Comparison of ENCODE assay signal across 13 cellular contexts in the genomic region with DNA sequence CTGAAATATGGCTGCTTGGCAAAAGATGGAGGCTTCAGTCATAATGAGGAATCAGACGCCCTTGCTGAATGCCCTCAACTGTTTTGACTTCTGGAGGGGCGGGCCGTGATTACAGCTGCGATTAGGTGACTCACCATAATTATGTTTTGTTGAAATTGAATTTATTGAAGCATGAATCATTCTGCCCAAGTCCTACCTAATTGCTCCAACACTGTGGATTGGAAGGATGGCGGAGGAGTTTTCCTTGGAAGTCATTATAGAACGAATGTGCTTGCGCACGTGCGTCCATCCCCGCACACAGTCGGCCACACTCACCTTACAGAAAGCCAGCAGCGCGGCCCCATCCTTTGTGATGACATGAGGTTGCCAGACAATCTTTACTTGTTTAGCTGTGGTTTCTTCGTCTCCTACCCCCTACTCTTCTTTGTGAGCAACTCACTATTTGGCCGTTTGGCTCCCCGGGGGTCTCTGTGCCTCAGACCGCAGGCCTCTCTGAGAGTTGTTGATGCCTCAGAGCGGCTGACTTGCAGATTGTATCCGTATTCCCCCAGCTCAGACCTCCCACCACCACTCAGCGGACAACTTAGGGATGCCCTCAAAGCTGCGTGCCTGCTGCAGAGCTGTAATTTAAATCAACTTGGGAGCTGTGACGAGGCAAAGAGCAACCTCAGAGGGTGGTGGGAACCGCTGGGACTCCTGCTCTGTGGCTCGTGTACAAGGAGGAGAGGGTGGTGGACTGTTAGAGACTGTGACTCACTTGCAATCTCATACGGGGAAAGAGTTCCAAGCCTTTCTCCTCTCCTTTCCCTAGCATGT.
DNase-seq lines count a peak whose midpoint lies in the region; ATAC-seq and TF ChIP-seq lines count a peak whose summit lies in the region.
"Had no signal": no experiment of that assay in that cellular context is flagged by ENCODE, and none has a peak within 500 bp of the region (broad histone marks: within the 10 kb centered on the region; RNA-seq: fewer than 3 reads in every experiment).

No MANE protein-coding gene starts in this region.

- H3K27me3 ChIP-seq in trophoblast cell (ENCODE audit: insufficient read depth, low read length) = no peaks in the 10 kb centered on the region

- no peak for TF ChIP-seq CTCF in chondrocyte (IDR thresholded peaks at IDR 0.05)
- no peak for TF ChIP-seq CTCF in retinal pigment epithelial cell (conservative IDR thresholded peaks at IDR 0.05; ENCODE audit: low read depth, low read length)

- H3K36me3 Mint-ChIP-seq in chondrocyte (ENCODE audit: low read depth) = peaks cover 2% of the 10 kb centered on the region

- peaks cover 1% of the 10 kb centered on the region for H3K9me3 ChIP-seq in trophoblast cell (ENCODE audit: insufficient read depth, low read depth, low read length)

- no peak overlapping the region for H3K14ac ChIP-seq in trophoblast cell (ENCODE audit: low read length)

- H2BK12ac ChIP-seq in trophoblast cell (ENCODE audit: low read length) = no peak overlapping the region

- peaks cover 0 to 2% of the 10 kb centered on the region in 2 experiments for H3K4me1 ChIP-seq in trophoblast cell (ENCODE audit: control insufficient read depth in 1 of 2, insufficient read depth in 2 of 2, low read length in 2 of 2)
- H3K4me1 ChIP-seq: parathyroid adenoma had no signal

- H3K18ac ChIP-seq in trophoblast cell (ENCODE audit: low read length) = no peak overlapping the region

- no peak overlapping the region for H3K23ac ChIP-seq in trophoblast cell (ENCODE audit: low read length)

- H2BK5ac ChIP-seq in trophoblast cell (ENCODE audit: low read depth, low read length, poor library complexity) = no peak overlapping the region

- no peak overlapping the region for H4K91ac ChIP-seq in trophoblast cell (ENCODE audit: low read depth, low read length)

- H3K4me3 Mint-ChIP-seq in chondrocyte (ENCODE audit: unreplicated experiment) = no peak overlapping the region
- H3K4me3 Mint-ChIP-seq: activated naive CD8-positive, alpha-beta T cell treated with anti-CD3 and anti-CD28 coated beads, Interleukin-2, amount 50 U/mL, for 24 hours; stimulated activated naive CD8-positive, alpha-beta T cell treated with anti-CD3 and anti-CD28 coated beads, Interleukin-15, amount 100 ng/mL, for 72 hours had no signal

- H3K9me3 Mint-ChIP-seq in chondrocyte (ENCODE audit: low read depth) = peaks cover 4% of the 10 kb centered on the region

- H4K12ac ChIP-seq in trophoblast cell (ENCODE audit: low read depth, low read length) = no peak overlapping the region

- no peak overlapping the region for H3K9ac ChIP-seq in trophoblast cell (ENCODE audit: low read length)
- H3K9ac ChIP-seq: parathyroid adenoma had no signal

- H2AK5ac ChIP-seq in trophoblast cell (ENCODE audit: low read length) = no peak overlapping the region

- no peak overlapping the region for H3K27ac ChIP-seq in trophoblast cell (ENCODE audit: low read depth, low read length)
- H3K27ac ChIP-seq: parathyroid adenoma had no signal

- no peaks in the 10 kb centered on the region for H3K36me3 ChIP-seq in trophoblast cell (ENCODE audit: control insufficient read depth in 1 of 2, insufficient read depth in 2 of 2, low read length in 2 of 2)

- H3K79me1 ChIP-seq in trophoblast cell (ENCODE audit: low read length) = no peaks in the 10 kb centered on the region

- H3K27me3 Mint-ChIP-seq in chondrocyte (ENCODE audit: low read depth) = no peaks in the 10 kb centered on the region

- DNase-seq in H4 (ENCODE audit: low spot score) = peak; percentile 91
- DNase-seq in NCI-H2171 (lab: John Stamatoyannopoulos, UW) = peak; percentile 15
- DNase-seq in chondrocyte (ENCODE audit: low spot score) = peak; percentile 72
- peak; percentile 66 for DNase-seq in retinal pigment epithelial cell (ENCODE audit: low read depth)
- no peak for DNase-seq in activated effector memory CD4-positive, alpha-beta T cell treated with Interleukin-2 at 50 U/mL for 16 hours
- DNase-seq in trophoblast cell = no peak
- no peak for DNase-seq in SIG-M5 treated with dmso at 0.1 percent for 504 hours (lab: John Stamatoyannopoulos, UW; ENCODE audit: unreplicated experiment)
- DNase-seq: activated naive CD8-positive, alpha-beta T cell treated with anti-CD3 and anti-CD28 coated beads, Interleukin-2, amount 50 U/mL, for 24 hours; MV-4-11; stimulated activated CD4-positive, alpha-beta T cell treated with anti-CD3 and anti-CD28 coated beads, Interleukin-4, amount 100 ng/mL, for 1 hour; stimulated activated naive CD8-positive, alpha-beta T cell treated with anti-CD3 and anti-CD28 coated beads, Interleukin-15, amount 100 ng/mL, for 72 hours had no signal

- no peaks in the 10 kb centered on the region for H3K79me2 ChIP-seq in trophoblast cell (ENCODE audit: control insufficient read depth, insufficient read depth, low read length, poor library complexity)

- no peak for ATAC-seq in HG03135 (IDR thresholded peaks at IDR 0.05; ENCODE audit: unreplicated experiment)
- ATAC-seq: activated naive CD8-positive, alpha-beta T cell treated with anti-CD3 and anti-CD28 coated beads, Interleukin-2, amount 50 U/mL, for 24 hours; stimulated activated naive CD8-positive, alpha-beta T cell treated with anti-CD3 and anti-CD28 coated beads, Interleukin-15, amount 100 ng/mL, for 72 hours had no signal

- no CpG with 5 or more reads among the region's 25 CpGs for WGBS in trophoblast cell (ENCODE audit: extremely low coverage, insufficient coverage, insufficient read length)

- H4K8ac ChIP-seq in trophoblast cell (ENCODE audit: low read depth, low read length) = no peak overlapping the region

- H2AFZ ChIP-seq in trophoblast cell (ENCODE audit: insufficient read depth, low read length, poor library complexity) = no peak overlapping the region
- H2AFZ ChIP-seq: parathyroid adenoma had no signal

- H3K27ac Mint-ChIP-seq in chondrocyte (ENCODE audit: unreplicated experiment) = no peak overlapping the region
- H3K27ac Mint-ChIP-seq: activated naive CD8-positive, alpha-beta T cell treated with anti-CD3 and anti-CD28 coated beads, Interleukin-2, amount 50 U/mL, for 24 hours; stimulated activated naive CD8-positive, alpha-beta T cell treated with anti-CD3 and anti-CD28 coated beads, Interleukin-15, amount 100 ng/mL, for 72 hours had no signal

- H3K4me3 ChIP-seq in retinal pigment epithelial cell (ENCODE audit: low read length) (no peak overlapping the region), trophoblast cell (ENCODE audit: low read depth, low read length) (no peak overlapping the region)

- no peak overlapping the region for H3K4ac ChIP-seq in trophoblast cell (ENCODE audit: low read depth, low read length)

- H3K4me1 Mint-ChIP-seq in chondrocyte (ENCODE audit: low read depth) = peaks cover 14% of the 10 kb centered on the region
- H3K4me1 Mint-ChIP-seq: activated naive CD8-positive, alpha-beta T cell treated with anti-CD3 and anti-CD28 coated beads, Interleukin-2, amount 50 U/mL, for 24 hours; stimulated activated naive CD8-positive, alpha-beta T cell treated with anti-CD3 and anti-CD28 coated beads, Interleukin-15, amount 100 ng/mL, for 72 hours had no signal

- no peak overlapping the region for H3K4me2 ChIP-seq in trophoblast cell (ENCODE audit: low read length)

- H2BK120ac ChIP-seq in trophoblast cell (ENCODE audit: insufficient read depth, low read length, poor library complexity) = no peak overlapping the region

Comparison
In these comparisons a context has a peak if more than half of its experiments do, and no peak if none do; other contexts are left out.
1. DNase-seq: peak in H4 (single experiment), NCI-H2171 (single experiment), chondrocyte (single experiment) and retinal pigment epithelial cell (single experiment); none in activated effector memory CD4-positive, alpha-beta T cell treated with Interleukin-2 at 50 U/mL for 16 hours (single experiment), trophoblast cell (0 of 2) and SIG-M5 treated with dmso at 0.1 percent for 504 hours (single experiment).